In the genomic region with DNA sequence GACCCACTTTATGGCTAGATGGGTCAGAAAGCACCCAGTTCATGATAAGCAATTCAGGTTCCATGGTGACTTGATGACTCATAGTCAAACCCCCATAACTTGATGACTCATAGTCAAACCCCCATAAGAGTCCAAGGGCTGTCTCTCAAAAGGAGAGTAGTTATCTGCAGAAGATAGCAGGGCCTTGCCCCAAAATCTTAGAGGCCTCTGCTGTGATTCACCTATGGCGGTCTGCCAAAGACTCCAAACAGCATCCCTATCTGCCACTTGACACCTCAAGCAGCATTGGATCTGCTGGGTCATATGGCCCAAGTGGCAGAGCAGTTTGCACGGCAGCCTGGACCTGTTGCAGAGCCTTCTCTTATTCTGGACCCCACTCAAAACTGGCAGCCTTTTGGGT, we compare ENCODE assay signal across 26 cellular contexts.
DNase-seq lines count a peak whose midpoint lies in the region; ATAC-seq lines count a peak whose summit lies in the region.
"Had no signal": no experiment of that assay in that cellular context is flagged by ENCODE, and none has a peak within 500 bp of the region (broad histone marks: within the 10 kb centered on the region; RNA-seq: fewer than 3 reads in every experiment).

No MANE protein-coding gene starts in this region.

- H3K4me1 Mint-ChIP-seq in activated CD8-positive, alpha-beta memory T cell treated with anti-CD3 and anti-CD28 coated beads, Interleukin-2, amount 10 ng/mL, durations not matched to agents 7 days and 5 days = peaks cover 3% of the 10 kb centered on the region
- H3K4me1 Mint-ChIP-seq: activated CD4-positive, alpha-beta T cell treated with anti-CD3 and anti-CD28 coated beads for 36 hours; B cell had no signal

- H3K27ac Mint-ChIP-seq in activated CD8-positive, alpha-beta memory T cell treated with anti-CD3 and anti-CD28 coated beads, Interleukin-2, amount 10 ng/mL, durations not matched to agents 7 days and 5 days = no peak overlapping the region
- H3K27ac Mint-ChIP-seq: activated CD4-positive, alpha-beta T cell treated with anti-CD3 and anti-CD28 coated beads for 36 hours; activated naive CD4-positive, alpha-beta T cell treated with anti-CD3 and anti-CD28 coated beads for 36 hours; B cell; effector memory CD8-positive, alpha-beta T cell; natural killer cell treated with Interleukin-12 subunit alpha and Interleukin-12 subunit beta and Interleukin-15 and Interleukin-18, amount 100 ng/mL, for 72 hours had no signal

- H3K27me3 Mint-ChIP-seq in activated CD8-positive, alpha-beta memory T cell treated with anti-CD3 and anti-CD28 coated beads, Interleukin-2, amount 10 ng/mL, durations not matched to agents 7 days and 5 days = no peaks in the 10 kb centered on the region
- H3K27me3 Mint-ChIP-seq: activated CD4-positive, alpha-beta T cell treated with anti-CD3 and anti-CD28 coated beads for 36 hours; B cell; effector memory CD8-positive, alpha-beta T cell; natural killer cell treated with Interleukin-12 subunit alpha and Interleukin-12 subunit beta and Interleukin-15 and Interleukin-18, amount 100 ng/mL, for 72 hours had no signal

- H3K9me3 Mint-ChIP-seq in activated CD8-positive, alpha-beta memory T cell treated with anti-CD3 and anti-CD28 coated beads, Interleukin-2, amount 10 ng/mL, durations not matched to agents 7 days and 5 days (ENCODE audit: low read depth) = no peaks in the 10 kb centered on the region

- no peaks in the 10 kb centered on the region for H3K36me3 Mint-ChIP-seq in activated CD8-positive, alpha-beta memory T cell treated with anti-CD3 and anti-CD28 coated beads, Interleukin-2, amount 10 ng/mL, durations not matched to agents 7 days and 5 days
- H3K36me3 Mint-ChIP-seq: natural killer cell treated with Interleukin-12 subunit alpha and Interleukin-12 subunit beta and Interleukin-15 and Interleukin-18, amount 100 ng/mL, for 72 hours had no signal

- ATAC-seq in activated CD8-positive, alpha-beta memory T cell treated with anti-CD3 and anti-CD28 coated beads, Interleukin-2, amount 10 ng/mL, durations not matched to agents 7 days and 5 days = peak; percentile 27
- ATAC-seq in HG03565 (IDR thresholded peaks at IDR 0.05; ENCODE audit: unreplicated experiment) (peak; percentile 72), GM21515 (IDR thresholded peaks at IDR 0.05; ENCODE audit: unreplicated experiment) (no peak), HG03469 (IDR thresholded peaks at IDR 0.05; ENCODE audit: unreplicated experiment) (no peak)
- ATAC-seq: activated CD4-positive, alpha-beta T cell treated with anti-CD3 and anti-CD28 coated beads for 36 hours; effector memory CD8-positive, alpha-beta T cell; gastrocnemius medialis; natural killer cell treated with Interleukin-12 subunit alpha and Interleukin-12 subunit beta and Interleukin-15 and Interleukin-18, amount 100 ng/mL, for 72 hours; SK-N-SH treated with all-trans-retinoic acid at 6 μM for 48 hours; upper lobe of right lung had no signal

- no peak for DNase-seq in activated CD8-positive, alpha-beta memory T cell treated with anti-CD3 and anti-CD28 coated beads, Interleukin-2, amount 10 ng/mL, durations not matched to agents 7 days and 5 days
- DNase-seq in activated CD8-positive, alpha-beta memory T cell treated with anti-CD3 and anti-CD28 coated beads for 24 hours = no peak
- DNase-seq in RPMI7951 (ENCODE audit: low read depth) (peak; percentile 0), myocyte (ENCODE audit: low read depth) (peak; percentile 2), GM19240 (ENCODE audit: insufficient read length, low spot score) (no peak)
- DNase-seq: 8988T; activated CD4-positive, alpha-beta T cell treated with anti-CD3 and anti-CD28 coated beads for 36 hours; activated naive CD4-positive, alpha-beta T cell treated with anti-CD3 and anti-CD28 coated beads for 36 hours; activated T-cell treated with anti-CD3 and anti-CD28 coated beads, Interleukin-2, amount 50 U/mL, for 48 hours; amniotic stem cell; colonic mucosa; effector memory CD8-positive, alpha-beta T cell; esophagus squamous epithelium; gastrocnemius medialis; midbrain; NCI-H1436; NCI-H524; stimulated activated CD4-positive, alpha-beta T cell treated with anti-CD3 and anti-CD28 coated beads, Interleukin-2, amount 100 ng/mL, for 24 hours; substantia nigra; upper lobe of right lung had no signal

- CTCF ChIA-PET in activated CD8-positive, alpha-beta memory T cell treated with anti-CD3 and anti-CD28 coated beads, Interleukin-2, amount 10 ng/mL, durations not matched to agents 7 days and 5 days (lab: Charles Lee) = no interaction called here

- H3K4me3 Mint-ChIP-seq in activated CD8-positive, alpha-beta memory T cell treated with anti-CD3 and anti-CD28 coated beads, Interleukin-2, amount 10 ng/mL, durations not matched to agents 7 days and 5 days = no peak overlapping the region
- H3K4me3 Mint-ChIP-seq: activated CD4-positive, alpha-beta T cell treated with anti-CD3 and anti-CD28 coated beads for 36 hours; activated naive CD4-positive, alpha-beta T cell treated with anti-CD3 and anti-CD28 coated beads for 36 hours; B cell; effector memory CD8-positive, alpha-beta T cell; natural killer cell treated with Interleukin-12 subunit alpha and Interleukin-12 subunit beta and Interleukin-15 and Interleukin-18, amount 100 ng/mL, for 72 hours had no signal

Comparison
In these comparisons a context has a peak if more than half of its experiments do, and no peak if none do; other contexts are left out.
1. ATAC-seq: peak in activated CD8-positive, alpha-beta memory T cell treated with anti-CD3 and anti-CD28 coated beads, Interleukin-2, amount 10 ng/mL, durations not matched to agents 7 days and 5 days (single experiment) and HG03565 (single experiment); none in GM21515 (single experiment) and HG03469 (single experiment).
2. DNase-seq: peak in RPMI7951 (single experiment) and myocyte (single experiment); none in activated CD8-positive, alpha-beta memory T cell treated with anti-CD3 and anti-CD28 coated beads, Interleukin-2, amount 10 ng/mL, durations not matched to agents 7 days and 5 days (single experiment), activated CD8-positive, alpha-beta memory T cell treated with anti-CD3 and anti-CD28 coated beads for 24 hours (single experiment) and GM19240 (single experiment).